ENCODE assay signal across 8 cellular contexts in the genomic region with DNA sequence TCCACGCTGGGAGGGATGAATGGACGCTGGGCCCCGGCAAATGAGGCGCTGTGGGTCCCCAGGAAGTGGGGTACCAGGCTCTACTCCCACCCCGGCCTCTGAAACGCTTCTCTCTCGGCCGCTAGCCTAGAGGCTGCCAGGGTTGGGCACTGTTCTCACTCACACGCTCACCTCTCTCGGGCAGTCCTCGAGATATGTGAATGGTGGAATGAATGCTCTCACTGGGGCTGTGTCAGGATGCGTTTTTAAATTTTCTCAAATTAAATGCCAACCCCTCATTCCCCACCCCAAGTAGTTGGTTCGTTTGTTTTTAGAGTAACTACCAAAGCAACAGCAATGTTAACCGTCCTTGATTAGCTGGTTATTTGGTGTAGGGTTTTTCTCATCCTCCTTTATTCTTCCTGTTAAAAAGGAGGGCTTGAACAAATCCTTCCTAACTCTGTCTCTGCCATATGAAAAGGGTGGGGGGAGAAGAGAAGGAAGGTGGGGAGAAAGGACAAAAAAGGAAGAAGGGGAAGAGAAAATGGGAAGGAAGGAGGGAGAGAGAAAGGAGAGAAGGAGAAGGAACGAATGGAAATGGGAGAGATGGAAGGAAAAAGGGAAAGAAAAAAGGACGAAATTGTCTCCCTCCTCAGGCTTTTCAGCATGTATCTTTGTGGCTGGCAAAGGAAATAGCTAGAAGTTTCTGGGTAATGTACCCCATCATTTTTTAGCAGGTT. TPM values are rescaled to one million over a fixed set of nuclear protein-coding genes. Genes with fewer than 3 reads are reported as not detected.
DNase-seq lines count a peak whose midpoint lies in the region; ATAC-seq, FAIRE-seq and TF ChIP-seq lines count a peak whose summit lies in the region.
"Had no signal": no experiment of that assay in that cellular context is flagged by ENCODE, and none has a peak within 500 bp of the region (broad histone marks: within the 10 kb centered on the region; RNA-seq: fewer than 3 reads in every experiment).

No MANE protein-coding gene starts in this region.

- peaks cover 49% of the 10 kb centered on the region for H3K79me2 ChIP-seq in GM12878 (ENCODE audit: control insufficient read depth, insufficient read depth, low read length)

- TF ChIP-seq EP300 in GM12878 (IDR thresholded peaks at IDR 0.05; ENCODE audit: borderline replicate concordance in 1 of 2, control insufficient read depth in 1 of 2, low read depth in 2 of 2, low read length in 2 of 2) = no peak

- FAIRE-seq in GM12878 (lab: Jason Lieb, UNC) (no peak), urothelium cell line (lab: Jason Lieb, UNC) (no peak)
- FAIRE-seq: TTC549 had no signal

- BruUV-seq in GM12878 (replicated peaks; lab: Mats Ljungman, UMichigan) = no TSS peak

- H2AFZ ChIP-seq in GM12878 (ENCODE audit: control insufficient read depth, low read depth, low read length) = no peak overlapping the region

- intact Hi-C loops in GM12878 (cut with micrococcal nuclease; ENCODE audit: unreplicated experiment) = loop anchor here (2.0 to 10.0 kb wide), 3 partner anchors 146 to 706 kb away; no protein-coding TSS in a partner anchor

- CTCF ChIA-PET in GM12878 (lab: Yijun Ruan, JAX) = interaction anchor here (0.6 to 2.7 kb wide), 10 partner anchors 8 to 1346 kb away, joined by 3 to 33 read pairs (median 4); no protein-coding TSS in a partner anchor

- in situ Hi-C loops in GM12878 (cut with MboI) = loop anchor here (10.0 kb wide), 1 partner anchor 1026 kb away; no protein-coding TSS in a partner anchor

- no peak for TF ChIP-seq CTCF in GM12878 (IDR thresholded peaks at IDR 0.05 in 2 of 3, conservative IDR thresholded peaks at IDR 0.05 in 1 of 3; ENCODE audit: control insufficient read depth in 2 of 3, extremely low read depth in 1 of 3, insufficient read depth in 1 of 3, low read depth in 3 of 3, low read length in 3 of 3)

- H3K27me3 ChIP-seq in GM12878 (replicated peaks in 1 of 2; ENCODE audit: control insufficient read depth in 2 of 2, insufficient read depth in 2 of 2, low read length in 1 of 2) = no peaks in the 10 kb centered on the region; a peak in 1 of 4 replicates
- peaks cover 51 to 74% of the 10 kb centered on the region in 2 donors for H3K27me3 ChIP-seq in muscle layer of colon (ENCODE audit: control insufficient read depth in 1 of 2, insufficient read depth in 2 of 2, low read length in 2 of 2)

- H3K27ac ChIP-seq in GM12878 (ENCODE audit: control insufficient read depth, insufficient read depth) = peak overlapping the region; percentile 66
- no peak overlapping the region for H3K27ac ChIP-seq in muscle layer of colon (ENCODE audit: low read depth, low read length)

- peak overlapping the region; percentile 67 for H3K4me3 ChIP-seq in GM12878
- peak overlapping the region; percentile 4 to 54 for H3K4me3 ChIP-seq in muscle layer of colon (ENCODE audit: low read depth in 1 of 2, low read length in 2 of 2)

- POLR2A ChIA-PET in GM12878 (lab: Charles Lee) = interaction anchor here (0.8 to 4.1 kb wide), 16 partner anchors 9 to 326 kb away, joined by 3 to 17 read pairs (median 5); no protein-coding TSS in a partner anchor

- H3K9ac ChIP-seq in GM12878 (ENCODE audit: control insufficient read depth, insufficient read depth, low read length) (peak overlapping the region; percentile 41), muscle layer of colon (ENCODE audit: low read length) (no peak overlapping the region)

- H3K9me3 ChIP-seq in GM12878 (replicated peaks; ENCODE audit: control insufficient read depth, insufficient read depth, low read length) = no peaks in the 10 kb centered on the region
- H3K9me3 ChIP-seq in muscle layer of colon (ENCODE audit: low read length) = no peaks in the 10 kb centered on the region

- RAD21 ChIA-PET in GM12878 (lab: Charles Lee; ENCODE audit: unreplicated experiment) = interaction anchor here (0.5 to 4.5 kb wide), 31 partner anchors 9 to 1026 kb away, joined by 3 to 50 read pairs (median 4); no protein-coding TSS in a partner anchor

- SMC1A ChIA-PET in GM12878 (lab: Charles Lee; ENCODE audit: uncharacterized antibody, unreplicated experiment) = interaction anchor here (0.7 to 4.6 kb wide), 31 partner anchors 9 to 926 kb away, joined by 3 to 51 read pairs (median 6); no protein-coding TSS in a partner anchor

- H3K36me3 ChIP-seq in GM12878 (ENCODE audit: control insufficient read depth in 2 of 2, insufficient read depth in 2 of 2, low read length in 1 of 2) (no peaks in the 10 kb centered on the region), muscle layer of colon (ENCODE audit: insufficient read depth, low read length) (no peaks in the 10 kb centered on the region)

- WGBS in GM12878 (ENCODE audit: insufficient coverage, insufficient replicate concordance, low lambda C conversion rate, missing lambda C conversion rate) = under 1% methylated on average over 15 of the region's 16 CpGs

- H3K4me2 ChIP-seq in GM12878 (ENCODE audit: control insufficient read depth, insufficient read depth) = peak overlapping the region; percentile 79

- H3K4me1 ChIP-seq in GM12878 (ENCODE audit: control insufficient read depth, insufficient read depth, low read length) = peaks cover 6% of the 10 kb centered on the region
- peaks cover 14% of the 10 kb centered on the region for H3K4me1 ChIP-seq in muscle layer of colon (ENCODE audit: insufficient read depth, low read length)

- ATAC-seq in GM18907 (IDR thresholded peaks at IDR 0.05; ENCODE audit: unreplicated experiment) (peak; percentile 4), HG03025 (IDR thresholded peaks at IDR 0.05; ENCODE audit: low FRiP score, unreplicated experiment) (peak; percentile 2), GM12878 (peak; percentile 29)

- TF ChIP-seq RAD21 in GM12878 (IDR thresholded peaks at IDR 0.05; ENCODE audit: insufficient read depth, low read depth, low read length) = no peak

- no peaks in the 10 kb centered on the region for H4K20me1 ChIP-seq in GM12878 (ENCODE audit: control insufficient read depth, insufficient read depth)

- TF ChIP-seq POLR2A in GM12878 (IDR thresholded peaks at IDR 0.05; ENCODE audit: low read depth, low read length) = no peak

- DNase-seq in GM12878 (ENCODE audit: low read depth, low spot score) (no peak), urothelium cell line (ENCODE audit: low spot score) (no peak), MV-4-11 (lab: John Stamatoyannopoulos, UW) (no peak), OCI-M1 (lab: John Stamatoyannopoulos, UW) (no peak)

TF ChIP-seq in GM12878, 131 proteins besides CTCF, POLR2A, EP300 and RAD21 (continues in another document):
- peak; percentile 44; the same call in 1 of the 2 replicates for TF ChIP-seq HDGF (IDR thresholded peaks at IDR 0.05)
- TF ChIP-seq, protein P1, sequence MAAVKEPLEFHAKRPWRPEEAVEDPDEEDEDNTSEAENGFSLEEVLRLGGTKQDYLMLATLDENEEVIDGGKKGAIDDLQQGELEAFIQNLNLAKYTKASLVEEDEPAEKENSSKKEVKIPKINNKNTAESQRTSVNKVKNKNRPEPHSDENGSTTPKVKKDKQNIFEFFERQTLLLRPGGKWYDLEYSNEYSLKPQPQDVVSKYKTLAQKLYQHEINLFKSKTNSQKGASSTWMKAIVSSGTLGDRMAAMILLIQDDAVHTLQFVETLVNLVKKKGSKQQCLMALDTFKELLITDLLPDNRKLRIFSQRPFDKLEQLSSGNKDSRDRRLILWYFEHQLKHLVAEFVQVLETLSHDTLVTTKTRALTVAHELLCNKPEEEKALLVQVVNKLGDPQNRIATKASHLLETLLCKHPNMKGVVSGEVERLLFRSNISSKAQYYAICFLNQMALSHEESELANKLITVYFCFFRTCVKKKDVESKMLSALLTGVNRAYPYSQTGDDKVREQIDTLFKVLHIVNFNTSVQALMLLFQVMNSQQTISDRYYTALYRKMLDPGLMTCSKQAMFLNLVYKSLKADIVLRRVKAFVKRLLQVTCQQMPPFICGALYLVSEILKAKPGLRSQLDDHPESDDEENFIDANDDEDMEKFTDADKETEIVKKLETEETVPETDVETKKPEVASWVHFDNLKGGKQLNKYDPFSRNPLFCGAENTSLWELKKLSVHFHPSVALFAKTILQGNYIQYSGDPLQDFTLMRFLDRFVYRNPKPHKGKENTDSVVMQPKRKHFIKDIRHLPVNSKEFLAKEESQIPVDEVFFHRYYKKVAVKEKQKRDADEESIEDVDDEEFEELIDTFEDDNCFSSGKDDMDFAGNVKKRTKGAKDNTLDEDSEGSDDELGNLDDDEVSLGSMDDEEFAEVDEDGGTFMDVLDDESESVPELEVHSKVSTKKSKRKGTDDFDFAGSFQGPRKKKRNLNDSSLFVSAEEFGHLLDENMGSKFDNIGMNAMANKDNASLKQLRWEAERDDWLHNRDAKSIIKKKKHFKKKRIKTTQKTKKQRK (IDR thresholded peaks at IDR 0.05; ENCODE audit: low read depth, low read length) = no peak
- TF ChIP-seq BCL11A (IDR thresholded peaks at IDR 0.05; ENCODE audit: low read depth, low read length) = 0 out of 2 replicates have a peak, but pooled peaks have one; percentile 4

RNA-seq across cellular contexts. Expression of a gene that starts 1.4 kb away (rescaled TPM):
- 128 and 147 TPM in 2 replicates for total RNA-seq in GM12878 (2013; cell fraction: nucleolus; rRNA removed)
- 4.2 and 4.8 TPM in 2 replicates for total RNA-seq in GM12878 (2014; rRNA removed)
- total RNA-seq in GM12878 (2014; rRNA removed; fragmentation: Illumina TruSeq; extraction: Trizol) = 6.5 TPM in 2 replicates
- total RNA-seq in GM12878 (2021) = 18.6 and 19.0 TPM in 2 replicates
- polyA plus RNA-seq in GM12878 (2011; ENCODE audit: low read depth) = 2.0 TPM
- 14.3 and 23.8 TPM in 2 replicates for polyA plus RNA-seq in GM12878 (2011; rRNA removed)
- polyA plus RNA-seq in GM12878 (2011; cell fraction: cytosol; rRNA removed) = 13.7 and 18.6 TPM in 2 replicates
- 32.5 and 40.8 TPM in 2 replicates for polyA plus RNA-seq in GM12878 (2011; cell fraction: nucleus; rRNA removed)
- polyA plus RNA-seq in GM12878 (2012) = 5.2 and 5.7 TPM in 2 replicates
- 6.1 and 6.5 TPM in 2 replicates for polyA plus RNA-seq in GM12878 (2014; fragmentation: Illumina TruSeq; extraction: Trizol)
- 1 to 10 TPM; 5.6 to 7.5 TPM for polyA plus RNA-seq in GM12878 (2014; fragmentation: Nextera tagmentation; extraction: Ambion mirVana)
- 3.3 and 3.5 TPM in 2 replicates for polyA plus RNA-seq in GM12878 (2014; rRNA removed)
- 10 to 100 TPM; 10.2 to 16.0 TPM for polyA plus RNA-seq in GM12878 (2016; fragmentation: Nextera tagmentation; extraction: Ambion mirVana)
- 90.8 and 96.0 TPM in 2 replicates for polyA minus RNA-seq in GM12878 (2011; rRNA and poly(A)+ RNA removed)
- 18.4 and 27.9 TPM in 2 replicates for polyA minus RNA-seq in GM12878 (2011; cell fraction: cytosol; rRNA and poly(A)+ RNA removed)
- polyA minus RNA-seq in GM12878 (2011; cell fraction: nucleus; rRNA and poly(A)+ RNA removed) = 54.5 and 82.3 TPM in 2 replicates
